ENCODE assay signal across 8 cellular contexts in the genomic region with DNA sequence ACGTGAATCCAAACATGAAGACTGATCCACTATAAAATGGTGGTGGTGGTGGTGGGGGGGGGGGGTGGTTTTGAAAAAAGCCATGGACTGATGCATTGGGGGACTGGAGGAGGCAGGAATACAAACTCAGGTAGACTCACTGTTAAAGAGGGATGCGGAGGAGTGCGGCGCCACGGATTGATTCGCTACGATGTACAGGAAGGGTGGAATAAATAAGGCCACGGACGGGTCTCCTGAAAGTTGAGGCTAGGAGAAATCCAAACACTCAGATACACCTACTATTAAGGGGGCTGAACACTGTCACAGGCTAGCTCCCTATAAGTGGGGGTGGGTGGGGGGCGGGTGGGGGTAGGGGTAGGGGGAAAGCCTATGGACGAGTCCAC. TPM values are rescaled to one million over a fixed set of nuclear protein-coding genes. Genes with fewer than 3 reads are reported as not detected.
A peak's percentile ranks its signal among the peaks of the same experiment; 100 is the strongest.
DNase-seq lines count a peak whose midpoint lies in the region; ATAC-seq and TF ChIP-seq lines count a peak whose summit lies in the region.

No MANE protein-coding gene starts in this region.

- no peak for DNase-seq in Caco-2
- no peak for DNase-seq in endothelial cell (ENCODE audit: low spot score)
- DNase-seq in ovary, result no peak
- DNase-seq in cerebellum (ENCODE audit: low spot score), result no peak
- DNase-seq in cerebellar cortex (ENCODE audit: low spot score), result no peak

- CTCF ChIA-PET in Caco-2 (lab: Charles Lee), result no interaction called here

- no peak for TF ChIP-seq CTCF in Caco-2 (IDR thresholded peaks at IDR 0.05; ENCODE audit: insufficient read depth in 1 of 2, low read depth in 1 of 2, low read length in 1 of 2, severe bottlenecking in 1 of 2, unreplicated experiment in 1 of 2)
- TF ChIP-seq CTCF in OCI-LY1 (IDR thresholded peaks at IDR 0.05; ENCODE audit: low read length), result no peak
- TF ChIP-seq CTCF in endothelial cell (IDR thresholded peaks at IDR 0.05; ENCODE audit: unreplicated experiment), result no peak
- TF ChIP-seq CTCF in ovary (IDR thresholded peaks at IDR 0.05), result no peak

- no peak for TF ChIP-seq POLR2A in ovary (IDR thresholded peaks at IDR 0.05)

- no peak for TF ChIP-seq EP300 in ovary (IDR thresholded peaks at IDR 0.05)

- H3K36me3 ChIP-seq in Caco-2 (ENCODE audit: control insufficient read depth, insufficient read depth, low read length) (no peaks in the 10 kb centered on the region; the same call in none of the 2 replicates), OCI-LY1 (ENCODE audit: insufficient read depth, low read length) (peaks cover 23% of the 10 kb centered on the region), ovary (no peaks in the 10 kb centered on the region)

- ATAC-seq in GM21515 (IDR thresholded peaks at IDR 0.05; ENCODE audit: unreplicated experiment) (no peak), GM21526 (IDR thresholded peaks at IDR 0.05; ENCODE audit: low FRiP score, unreplicated experiment) (no peak)

- H3K9me2 ChIP-seq in OCI-LY1 (ENCODE audit: low read depth, low read length), result no peaks in the 10 kb centered on the region

- H3K79me2 ChIP-seq in OCI-LY1 (ENCODE audit: insufficient read depth, low read length), result no peaks in the 10 kb centered on the region

- H3K27ac Mint-ChIP-seq in Caco-2 (ENCODE audit: unreplicated experiment), result peak overlapping the region; percentile 89
- H3K27ac Mint-ChIP-seq in endothelial cell (ENCODE audit: unreplicated experiment), result peak overlapping the region; percentile 86

- peak overlapping the region; percentile 86 for H3K9ac ChIP-seq in OCI-LY1 (ENCODE audit: low read length)

- WGBS in ovary, 3 donors, result 29 to 35% (median 35%) methylated on average over 11 of the region's 11 CpGs

- H4K20me1 ChIP-seq in OCI-LY1 (ENCODE audit: insufficient read depth, low read length), result no peaks in the 10 kb centered on the region

- H3K36me3 Mint-ChIP-seq in Caco-2 (ENCODE audit: insufficient read depth, unreplicated experiment) (peaks cover 26% of the 10 kb centered on the region), endothelial cell (ENCODE audit: low read depth, unreplicated experiment) (peaks cover 12% of the 10 kb centered on the region)

- H3K4me3 ChIP-seq in Caco-2 (ENCODE audit: low read depth, low read length) (peak overlapping the region; percentile 63), OCI-LY1 (ENCODE audit: low read depth, low read length, poor library complexity, severe bottlenecking) (peak overlapping the region; percentile 94), ovary (peak overlapping the region; percentile 66)

- H3K4me1 ChIP-seq in Caco-2 (0 out of 2 replicates have a peak, but pooled peaks cover 3% of the 10 kb centered on the region), OCI-LY1 (ENCODE audit: insufficient read depth, low read length, severe bottlenecking) (peaks cover 23% of the 10 kb centered on the region), ovary (ENCODE audit: insufficient read depth) (peaks cover 7% of the 10 kb centered on the region)

- H3K27me3 ChIP-seq in Caco-2 (replicated peaks; ENCODE audit: control insufficient read depth, insufficient read depth, low read length) (no peaks in the 10 kb centered on the region), OCI-LY1 (ENCODE audit: insufficient read depth, low read length) (no peaks in the 10 kb centered on the region), ovary (no peaks in the 10 kb centered on the region)

- H3K9me3 ChIP-seq in Caco-2 (no peaks in the 10 kb centered on the region), OCI-LY1 (ENCODE audit: low read length) (no peaks in the 10 kb centered on the region), ovary (no peaks in the 10 kb centered on the region)

- H3K9me3 Mint-ChIP-seq in Caco-2 (ENCODE audit: unreplicated experiment) (no peaks in the 10 kb centered on the region), endothelial cell (ENCODE audit: unreplicated experiment) (no peaks in the 10 kb centered on the region)

- peak overlapping the region; percentile 82 for H3K4me2 ChIP-seq in OCI-LY1 (ENCODE audit: low read length)

- H3K27ac ChIP-seq in OCI-LY1 (ENCODE audit: low read depth, low read length, poor library complexity, severe bottlenecking), result peak overlapping the region; percentile 21
- peak overlapping the region in 1 of 2 donors; percentile 75 for H3K27ac ChIP-seq in ovary

- BruUV-seq in Caco-2 (replicated peaks; lab: Mats Ljungman, UMichigan), result no TSS peak

- POLR2A ChIA-PET in Caco-2 (lab: Charles Lee), result interaction anchor here (0.6 to 1.1 kb wide), 2 partner anchors 81 to 1262 kb away, joined by 3 read pairs; no protein-coding TSS in a partner anchor

- H2AFZ ChIP-seq in OCI-LY1 (ENCODE audit: low read length), result no peak overlapping the region

- no peaks in the 10 kb centered on the region for H3F3A ChIP-seq in OCI-LY1 (ENCODE audit: insufficient read depth, low read length)

- H3K4me3 Mint-ChIP-seq in Caco-2 (ENCODE audit: unreplicated experiment), result peak overlapping the region; percentile 89
- H3K4me3 Mint-ChIP-seq in endothelial cell (ENCODE audit: unreplicated experiment), result peak overlapping the region; percentile 89

- intact Hi-C loops in Caco-2 (cut with micrococcal nuclease; ENCODE audit: unreplicated experiment), result loop anchor here (2.0 to 10.0 kb wide), 4 partner anchors 89 to 455 kb away; a partner anchor contains a TSS
- intact Hi-C loops in ovary (cut with DNase I), result loop anchor here in 3 of 4 donors (10.0 kb wide), 3 partner anchors 75 to 455 kb away; a partner anchor contains a TSS

- H3K4me1 Mint-ChIP-seq in Caco-2 (ENCODE audit: low read depth, unreplicated experiment) (peaks cover 23% of the 10 kb centered on the region), endothelial cell (ENCODE audit: unreplicated experiment) (peaks cover 19% of the 10 kb centered on the region)

- H3K27me3 Mint-ChIP-seq in Caco-2 (ENCODE audit: insufficient read depth, unreplicated experiment), result no peaks in the 10 kb centered on the region
- peaks cover 4% of the 10 kb centered on the region for H3K27me3 Mint-ChIP-seq in endothelial cell (ENCODE audit: unreplicated experiment)

RNA-seq across cellular contexts. Expression of a gene that starts 0.6 kb away (rescaled TPM):
- total RNA-seq in Caco-2 (2022) (28.9 and 29.3 TPM in 2 replicates), endothelial cell (ENCODE audit: unreplicated experiment) (29.4 TPM), ovary (100 to 1,000 TPM in 1 of 7 donors, 10 to 100 TPM in 6; 29.7 to 139 (median 73.0) TPM), cerebellum (12.2 TPM)
- 10 to 100 TPM; 69.1 to 79.5 TPM for polyA plus RNA-seq in ovary

RNA-seq across cellular contexts. Expression of a gene that starts 9.2 kb away (rescaled TPM):
- 116 and 120 TPM in 2 replicates for total RNA-seq in Caco-2 (2022)
- total RNA-seq in endothelial cell (ENCODE audit: unreplicated experiment), result 76.5 TPM
- 100 to 1,000 TPM; 114 to 235 (median 151) TPM for total RNA-seq in ovary
- polyA plus RNA-seq in ovary, result 100 to 1,000 TPM; 209 to 213 TPM
- total RNA-seq in cerebellum, result 32.8 TPM

RNA-seq across cellular contexts. Expression of a gene that starts 20.0 kb away (rescaled TPM):
- total RNA-seq in Caco-2 (2022) (0.34 and 0.88 TPM in 2 replicates), endothelial cell (ENCODE audit: unreplicated experiment) (27.5 TPM), ovary (1 to 10 TPM in 6 of 7 donors, under 1 TPM in 1; 0.72 to 3.2 (median 1.5) TPM), cerebellum (1.4 TPM)
- polyA plus RNA-seq in ovary, result 1 to 10 TPM; 1.6 to 1.7 TPM

RNA-seq across cellular contexts. Expression of a gene that starts 30.1 kb away (rescaled TPM):
- total RNA-seq in Caco-2 (2022) (not detected in 2 replicates), endothelial cell (ENCODE audit: unreplicated experiment) (2.9 TPM), ovary (10 to 100 TPM in 1 of 7 donors, 1 to 10 TPM in 5, under 1 TPM in 1; 0.69 to 10.2 (median 2.4) TPM), cerebellum (9.8 TPM)
- 10 to 100 TPM in 1 of 2 donors, 1 to 10 TPM in 1; 1.9 to 12.6 TPM for polyA plus RNA-seq in ovary
